Comparison of ENCODE assay signal across 13 cellular contexts in genomic region chr3:100403956-100404548, GRCh38. TPM values are rescaled to one million over a fixed set of nuclear protein-coding genes. Genes with fewer than 3 reads are reported as not detected.
A peak's percentile ranks its signal among the peaks of the same experiment; 100 is the strongest.
DNase-seq lines count a peak whose midpoint lies in the region; ATAC-seq and TF ChIP-seq lines count a peak whose summit lies in the region.
"Had no signal": no experiment of that assay in that cellular context is flagged by ENCODE, and none has a peak within 500 bp of the region (broad histone marks: within the 10 kb centered on the region; RNA-seq: fewer than 3 reads in every experiment).

No MANE protein-coding gene starts in this region.

- CTCF ChIA-PET in SK-N-SH (lab: Yijun Ruan, JAX), result interaction anchor here (0.6 to 2.5 kb wide), 3 partner anchors 11 to 555 kb away, joined by 3 to 10 read pairs (median 8); no protein-coding TSS in a partner anchor

- peaks cover 16% of the 10 kb centered on the region for H3K4me1 Mint-ChIP-seq in endodermal cell
- peaks cover 28% of the 10 kb centered on the region for H3K4me1 Mint-ChIP-seq in activated CD4-positive, alpha-beta T cell treated with anti-CD3 and anti-CD28 coated beads, Interleukin-2, amount 10 ng/mL, durations not matched to agents 24 days and 14 days

- peak overlapping the region; percentile 87 to 97 for H3K4me3 ChIP-seq in SK-N-SH (ENCODE audit: low read depth in 2 of 2, low read length in 1 of 2)
- H3K4me3 ChIP-seq in NB4 (ENCODE audit: low read depth, low read length), result peak overlapping the region; percentile 94
- H3K4me3 ChIP-seq in endodermal cell (ENCODE audit: low read length), result peak overlapping the region; percentile 96
- peak overlapping the region; percentile 76 for H3K4me3 ChIP-seq in neuron (ENCODE audit: low read length)
- H3K4me3 ChIP-seq: lung had no signal

- TF ChIP-seq CTCF in SK-N-SH (IDR thresholded peaks at IDR 0.05), result no peak
- TF ChIP-seq CTCF in NB4 (IDR thresholded peaks at IDR 0.05; ENCODE audit: low read depth, low read length), result no peak
- TF ChIP-seq CTCF in endodermal cell (conservative IDR thresholded peaks at IDR 0.05), result no peak

- intact Hi-C loops in activated CD4-positive, alpha-beta T cell treated with anti-CD3 and anti-CD28 coated beads, Interleukin-2, amount 10 ng/mL, durations not matched to agents 24 days and 14 days (cut with micrococcal nuclease), result loop anchor here (5.0 to 10.0 kb wide), 7 partner anchors 87 to 1273 kb away; partner anchors contain the start of genes PCNP and ZBTB11

- peaks cover 2% of the 10 kb centered on the region; the same call in 1 of the 2 replicates for H4K20me1 ChIP-seq in SK-N-SH (ENCODE audit: insufficient read depth)

- no peaks in the 10 kb centered on the region for H3K27me3 ChIP-seq in SK-N-SH (ENCODE audit: insufficient read depth)
- H3K27me3 ChIP-seq in endodermal cell (ENCODE audit: control insufficient read depth, insufficient read depth, low read length, poor library complexity, severe bottlenecking), result no peaks in the 10 kb centered on the region
- H3K27me3 ChIP-seq in neuron (ENCODE audit: insufficient read depth, low read length), result no peaks in the 10 kb centered on the region
- H3K27me3 ChIP-seq: uterus had no signal

- POLR2A ChIA-PET in SK-N-SH (lab: Yijun Ruan, JAX), result no interaction called here

- H3K79me2 ChIP-seq in SK-N-SH (ENCODE audit: insufficient read depth), result peaks cover 80% of the 10 kb centered on the region

- H3K9ac ChIP-seq in SK-N-SH, result no peak overlapping the region
- H3K9ac ChIP-seq in endodermal cell (ENCODE audit: extremely low read depth, low read length, poor library complexity, severe bottlenecking), result peak overlapping the region; percentile 87

- H3K27ac Mint-ChIP-seq in endodermal cell, result no peak overlapping the region
- no peak overlapping the region for H3K27ac Mint-ChIP-seq in activated CD4-positive, alpha-beta T cell treated with anti-CD3 and anti-CD28 coated beads, Interleukin-2, amount 10 ng/mL, durations not matched to agents 24 days and 14 days

- H3K9me3 ChIP-seq in SK-N-SH (peaks cover 6% of the 10 kb centered on the region), endodermal cell (ENCODE audit: control insufficient read depth, low read length) (peaks cover 18% of the 10 kb centered on the region), neuron (ENCODE audit: low read length) (no peaks in the 10 kb centered on the region)
- H3K9me3 ChIP-seq: uterus had no signal

- H3K9me2 ChIP-seq in SK-N-SH, result no peaks in the 10 kb centered on the region

- 90% methylated on average over 1 of the region's 1 CpG for WGBS in SK-N-SH (ENCODE audit: low lambda C conversion rate)
- WGBS in endodermal cell (ENCODE audit: insufficient coverage in 1 of 2, insufficient read length in 1 of 2), 2 experiments, result 95% methylated on average over 1 of the region's 1 CpG; no CpG with 5 or more reads in 1 of the 2 experiments

- H3K36me3 Mint-ChIP-seq in endodermal cell (ENCODE audit: low read depth), result peaks cover 12% of the 10 kb centered on the region
- peaks cover 24% of the 10 kb centered on the region for H3K36me3 Mint-ChIP-seq in activated CD4-positive, alpha-beta T cell treated with anti-CD3 and anti-CD28 coated beads, Interleukin-2, amount 10 ng/mL, durations not matched to agents 24 days and 14 days (ENCODE audit: low read depth)

- no peaks in the 10 kb centered on the region for H3K27me3 Mint-ChIP-seq in endodermal cell (ENCODE audit: insufficient read depth)
- no peaks in the 10 kb centered on the region for H3K27me3 Mint-ChIP-seq in activated CD4-positive, alpha-beta T cell treated with anti-CD3 and anti-CD28 coated beads, Interleukin-2, amount 10 ng/mL, durations not matched to agents 24 days and 14 days

- no peak for TF ChIP-seq RAD21 in SK-N-SH (IDR thresholded peaks at IDR 0.05; ENCODE audit: low read length)

- no peak for TF ChIP-seq POLR2A in NB4 (IDR thresholded peaks at IDR 0.05; ENCODE audit: extremely low read depth, insufficient read length)

- ATAC-seq in SK-N-SH treated with all-trans-retinoic acid at 6 μM for 48 hours (no peak), HG03460 (IDR thresholded peaks at IDR 0.05; ENCODE audit: unreplicated experiment) (no peak)
- ATAC-seq: right cardiac atrium had no signal

- peak overlapping the region; percentile 76 for H3K4me3 Mint-ChIP-seq in endodermal cell
- H3K4me3 Mint-ChIP-seq in activated CD4-positive, alpha-beta T cell treated with anti-CD3 and anti-CD28 coated beads, Interleukin-2, amount 10 ng/mL, durations not matched to agents 24 days and 14 days, result no peak overlapping the region

- H2AFZ ChIP-seq in SK-N-SH (ENCODE audit: low read depth) (peak overlapping the region; percentile 93; the same call in 1 of the 2 replicates), neuron (ENCODE audit: low read depth, low read length) (peak overlapping the region; percentile 68)

- H3F3A ChIP-seq in SK-N-SH (replicated peaks; ENCODE audit: insufficient read depth), result peaks cover 3% of the 10 kb centered on the region

- H3K9me3 Mint-ChIP-seq in endodermal cell, result no peaks in the 10 kb centered on the region
- H3K9me3 Mint-ChIP-seq in activated CD4-positive, alpha-beta T cell treated with anti-CD3 and anti-CD28 coated beads, Interleukin-2, amount 10 ng/mL, durations not matched to agents 24 days and 14 days, result peaks cover 12% of the 10 kb centered on the region

- DNase-seq in SK-N-SH (no peak), NB4 (ENCODE audit: low read depth) (no peak), endodermal cell (no peak), occipital lobe (lab: John Stamatoyannopoulos, UW) (no peak)
- DNase-seq in activated CD4-positive, alpha-beta T cell treated with anti-CD3 and anti-CD28 coated beads, Interleukin-2, amount 10 ng/mL, durations not matched to agents 24 days and 14 days, result no peak
- DNase-seq: 8988T, NCI-H526 treated with DMSO at 0.1 percent for 48 hours, uterus had no signal

- H3K4me1 ChIP-seq in SK-N-SH (ENCODE audit: control insufficient read depth in 1 of 2, insufficient read depth in 2 of 2, low read depth in 1 of 2, low read length in 1 of 2) (peaks cover 0 to 10% of the 10 kb centered on the region in 2 experiments; a peak in 3 of 4 replicates), endodermal cell (ENCODE audit: control insufficient read depth, insufficient read depth, low read length) (no peaks in the 10 kb centered on the region), neuron (ENCODE audit: insufficient read depth, low read length) (peaks cover 14% of the 10 kb centered on the region)
- H3K4me1 ChIP-seq: uterus had no signal

- H3K36me3 ChIP-seq in SK-N-SH (replicated peaks in 1 of 2; ENCODE audit: control insufficient read depth in 1 of 2, insufficient read depth in 2 of 2, low read length in 1 of 2) (peaks cover 0 to 23% of the 10 kb centered on the region in 2 experiments), endodermal cell (ENCODE audit: control insufficient read depth, insufficient read depth, low read length) (no peaks in the 10 kb centered on the region), neuron (ENCODE audit: insufficient read depth, low read length) (peaks cover 1% of the 10 kb centered on the region)
- H3K36me3 ChIP-seq: uterus had no signal

- peak overlapping the region; percentile 8 to 94; a peak in 2 of 4 replicates for H3K27ac ChIP-seq in SK-N-SH (ENCODE audit: low read depth in 2 of 2, low read length in 1 of 2)
- H3K27ac ChIP-seq in endodermal cell (ENCODE audit: low read depth, low read length), result no peak overlapping the region
- H3K27ac ChIP-seq: uterus had no signal

- peak overlapping the region; percentile 89 for H3K4me2 ChIP-seq in SK-N-SH

- TF ChIP-seq EP300 in SK-N-SH (IDR thresholded peaks at IDR 0.05; ENCODE audit: borderline replicate concordance in 1 of 2, low read depth in 1 of 2, low read length in 1 of 2), result no peak

TF ChIP-seq in SK-N-SH, 30 proteins besides CTCF, POLR2A, EP300 and RAD21 (continues in another document):
- TF ChIP-seq FOXJ3 (CRISPR knock-in tag; IDR thresholded peaks at IDR 0.05) (no peak), USF1 (IDR thresholded peaks at IDR 0.05; ENCODE audit: borderline replicate concordance, low read depth) (no peak), GABPA (IDR thresholded peaks at IDR 0.05; ENCODE audit: low read depth) (no peak)

TF ChIP-seq in SK-N-SH treated with all-trans-retinoic acid at 6 μM for 48 hours, 23 proteins besides CTCF, POLR2A, EP300 and RAD21 (continues in another document):
- TF ChIP-seq ZNF8 (CRISPR knock-in tag; IDR thresholded peaks at IDR 0.05) (no peak), TCF4 (CRISPR knock-in tag; IDR thresholded peaks at IDR 0.05; ENCODE audit: borderline replicate concordance) (no peak), ZFP30 (CRISPR knock-in tag; IDR thresholded peaks at IDR 0.05) (no peak), RARB (CRISPR knock-in tag; IDR thresholded peaks at IDR 0.05) (no peak), GLIS3 (CRISPR knock-in tag; IDR thresholded peaks at IDR 0.05) (no peak), CREB5 (CRISPR knock-in tag; IDR thresholded peaks at IDR 0.05; ENCODE audit: low read depth) (no peak), TOX (CRISPR knock-in tag; IDR thresholded peaks at IDR 0.05; ENCODE audit: borderline replicate concordance) (no peak)

RNA-seq across cellular contexts. Expression of gene LNP1, which starts 2.7 kb away (rescaled TPM):
- 2.3 and 2.5 TPM in 2 replicates for polyA plus RNA-seq in SK-N-SH (2012; rRNA removed)
- polyA plus RNA-seq in SK-N-SH (2012; cell fraction: cytosol; rRNA removed), result 2.8 and 3.7 TPM in 2 replicates
- 1.9 and 2.0 TPM in 2 replicates for polyA plus RNA-seq in SK-N-SH (2012; cell fraction: nucleus; rRNA removed)
- total RNA-seq in endodermal cell, result 1 to 10 TPM; 4.3 to 7.9 TPM
- 9.0 TPM for polyA plus RNA-seq in endodermal cell (2013, experiment 1 of 2)
- polyA plus RNA-seq in endodermal cell (2013, experiment 2 of 2), result 11.1 TPM
- 6.4 TPM for total RNA-seq in occipital lobe
- total RNA-seq in activated CD4-positive, alpha-beta T cell treated with anti-CD3 and anti-CD28 coated beads, Interleukin-2, amount 10 ng/mL, durations not matched to agents 24 days and 14 days, result 2.1 and 2.6 TPM in 2 replicates

RNA-seq across cellular contexts. Expression of gene TOMM70, which starts 3.2 kb away (rescaled TPM):
- polyA plus RNA-seq in SK-N-SH (2012; rRNA removed), result 17.4 and 23.2 TPM in 2 replicates
- 26.5 and 30.9 TPM in 2 replicates for polyA plus RNA-seq in SK-N-SH (2012; cell fraction: cytosol; rRNA removed)
- 11.2 and 19.0 TPM in 2 replicates for polyA plus RNA-seq in SK-N-SH (2012; cell fraction: nucleus; rRNA removed)
- total RNA-seq in endodermal cell (10 to 100 TPM; 36.0 to 43.6 TPM), occipital lobe (125 TPM)
- 42.6 TPM for polyA plus RNA-seq in endodermal cell (2013, experiment 1 of 2)
- 42.1 TPM for polyA plus RNA-seq in endodermal cell (2013, experiment 2 of 2)
- 57.4 and 61.5 TPM in 2 replicates for total RNA-seq in activated CD4-positive, alpha-beta T cell treated with anti-CD3 and anti-CD28 coated beads, Interleukin-2, amount 10 ng/mL, durations not matched to agents 24 days and 14 days
